ENCODE assay signal across 1 cellular context in genomic region chr12:12428961-12429657, GRCh38.
TF ChIP-seq lines count a peak whose summit lies in the region.

No MANE protein-coding gene starts in this region.

TF ChIP-seq in IMR-90, 13 proteins besides CTCF, POLR2A, EP300 and RAD21:
- TF ChIP-seq CHD1 (IDR thresholded peaks at IDR 0.05; ENCODE audit: low read depth, low read length): no peak
- TF ChIP-seq MAFK (IDR thresholded peaks at IDR 0.05; ENCODE audit: low read depth, low read length): no peak
- no peak for TF ChIP-seq BHLHE40 (IDR thresholded peaks at IDR 0.05; ENCODE audit: low read depth, low read length)
- TF ChIP-seq MXI1 (IDR thresholded peaks at IDR 0.05; ENCODE audit: borderline replicate concordance, low read depth, low read length): no peak
- no peak for TF ChIP-seq NFE2L2 (IDR thresholded peaks at IDR 0.05; ENCODE audit: low read depth, low read length)
- TF ChIP-seq FOS (IDR thresholded peaks at IDR 0.05; ENCODE audit: low read depth, low read length): no peak
- no peak for TF ChIP-seq USF2 (IDR thresholded peaks at IDR 0.05; ENCODE audit: low read depth, low read length)
- TF ChIP-seq ELK1 (IDR thresholded peaks at IDR 0.05; ENCODE audit: borderline replicate concordance, low read depth, low read length): no peak
- no peak for TF ChIP-seq MAZ (IDR thresholded peaks at IDR 0.05; ENCODE audit: borderline replicate concordance, low read depth, low read length)
- no peak for TF ChIP-seq SMC3 (IDR thresholded peaks at IDR 0.05; ENCODE audit: low read depth, low read length)
- TF ChIP-seq CEBPB (IDR thresholded peaks at IDR 0.05; ENCODE audit: low read depth, low read length): no peak
- no peak for TF ChIP-seq RFX5 (IDR thresholded peaks at IDR 0.05; ENCODE audit: low read depth, low read length)
- no peak for TF ChIP-seq RCOR1 (IDR thresholded peaks at IDR 0.05; ENCODE audit: insufficient replicate concordance, low read length)
TF ChIP-seq in IMR-90: peak in this region for 0.
